10 cellular contexts compared by ENCODE assay signal in the genomic region with DNA sequence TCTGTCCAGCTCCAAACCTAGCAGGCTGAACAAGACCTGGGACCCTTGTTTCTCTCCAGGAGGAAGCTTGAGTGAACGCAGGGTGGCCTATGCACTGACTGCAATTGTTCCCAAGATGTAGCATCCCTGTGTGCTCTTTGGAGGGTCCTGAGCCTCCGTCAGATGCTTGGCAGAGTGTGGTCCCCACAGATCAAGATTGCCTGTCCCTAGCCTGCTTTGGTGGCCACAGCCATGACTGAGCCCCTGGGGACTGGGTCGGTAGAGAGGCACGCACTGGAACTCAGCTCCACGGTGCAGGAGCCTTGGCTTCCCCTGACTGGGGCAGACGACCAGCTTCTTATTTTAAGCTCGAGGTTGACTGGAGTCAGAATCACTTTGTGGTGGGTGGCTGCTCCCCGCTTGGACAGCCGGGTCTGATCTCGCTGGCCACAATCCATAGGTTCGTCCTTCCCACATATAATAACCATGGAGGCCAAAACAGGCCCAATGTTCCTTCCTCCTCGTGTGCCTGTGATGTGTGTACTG.
DNase-seq lines count a peak whose midpoint lies in the region; ATAC-seq and TF ChIP-seq lines count a peak whose summit lies in the region.
"Had no signal": no experiment of that assay in that cellular context is flagged by ENCODE, and none has a peak within 500 bp of the region (broad histone marks: within the 10 kb centered on the region; RNA-seq: fewer than 3 reads in every experiment).

No MANE protein-coding gene starts in this region.

- H3K4me1 Mint-ChIP-seq in CD8-positive, alpha-beta memory T cell = peaks cover 82 to 98% (median 82%) of the 10 kb centered on the region in 3 donors
- peaks cover 12% of the 10 kb centered on the region for H3K4me1 Mint-ChIP-seq in chondrocyte (ENCODE audit: low read depth)

- peaks cover 64% of the 10 kb centered on the region for H3K4me1 ChIP-seq in CD8-positive, alpha-beta memory T cell (ENCODE audit: insufficient read depth, low read length)

- POLR2A ChIA-PET in CD8-positive, alpha-beta memory T cell (lab: Charles Lee) = interaction anchor here (0.5 to 3.4 kb wide), 6 partner anchors 26 to 529 kb away, joined by 3 to 21 read pairs (median 4); a partner anchor contains a TSS
- POLR2A ChIA-PET in RWPE1 (lab: Yijun Ruan, JAX; ENCODE audit: low non-redundant PET) = no interaction called here

- H3K27me3 Mint-ChIP-seq in CD8-positive, alpha-beta memory T cell = peaks cover 0 to 3% of the 10 kb centered on the region in 2 donors
- H3K27me3 Mint-ChIP-seq in chondrocyte (ENCODE audit: low read depth) = no peaks in the 10 kb centered on the region

- H3K9me3 ChIP-seq in CD8-positive, alpha-beta memory T cell (ENCODE audit: low read length) = no peaks in the 10 kb centered on the region

- H3K4me3 ChIP-seq in CD8-positive, alpha-beta memory T cell (ENCODE audit: low read length) = peak overlapping the region; percentile 63
- no peak overlapping the region for H3K4me3 ChIP-seq in skin epidermis

- peak overlapping the region; percentile 92 to 100 (median 98) for H3K27ac Mint-ChIP-seq in CD8-positive, alpha-beta memory T cell
- H3K27ac Mint-ChIP-seq in chondrocyte (ENCODE audit: unreplicated experiment) = no peak overlapping the region

- TF ChIP-seq CTCF in chondrocyte (IDR thresholded peaks at IDR 0.05) = no peak
- no peak for TF ChIP-seq CTCF in RWPE1 (conservative IDR thresholded peaks at IDR 0.05; ENCODE audit: low read depth)

- peak; percentile 5 for ATAC-seq in HG03095 (IDR thresholded peaks at IDR 0.05; ENCODE audit: unreplicated experiment)

- DNase-seq in CD8-positive, alpha-beta memory T cell = peak in 1 of 5 donors; percentile 14
- peak; percentile 57 for DNase-seq in chondrocyte (ENCODE audit: low spot score)
- no peak for DNase-seq in DMS 273 treated with DMSO at 0.1 percent for 48 hours (lab: John Stamatoyannopoulos, UW)
- no peak for DNase-seq in RWPE1 (ENCODE audit: low spot score)
- no peak for DNase-seq in NCI-H187 (lab: John Stamatoyannopoulos, UW)
- DNase-seq in stimulated activated naive CD4-positive, alpha-beta T cell treated with Interleukin-2 at 50 U/mL for 16 hours (lab: John Stamatoyannopoulos, UW) = no peak
- DNase-seq: EL, NCI-H1417 treated with DMSO at 0.1 percent for 48 hours had no signal

- peaks cover 9 to 34% (median 14%) of the 10 kb centered on the region in 3 donors for H3K36me3 Mint-ChIP-seq in CD8-positive, alpha-beta memory T cell
- peaks cover 9% of the 10 kb centered on the region for H3K36me3 Mint-ChIP-seq in chondrocyte (ENCODE audit: low read depth)

- CTCF ChIA-PET in CD8-positive, alpha-beta memory T cell (lab: Charles Lee) = interaction anchor here (0.9 to 8.1 kb wide), 7 partner anchors 9 to 64 kb away, joined by 3 to 58 read pairs (median 3); no protein-coding TSS in a partner anchor
- CTCF ChIA-PET in RWPE1 (lab: Yijun Ruan, JAX) = no interaction called here

- H3K4me3 Mint-ChIP-seq in CD8-positive, alpha-beta memory T cell = peak overlapping the region; percentile 72 to 95 (median 89)
- no peak overlapping the region for H3K4me3 Mint-ChIP-seq in chondrocyte (ENCODE audit: unreplicated experiment)

- H3K27ac ChIP-seq in CD8-positive, alpha-beta memory T cell (ENCODE audit: low read depth, low read length) = peak overlapping the region; percentile 66
- H3K27ac ChIP-seq in skin epidermis (peak overlapping the region in 20 of 21 experiments; percentile 45 to 91 (median 80)), RWPE1 (no peak overlapping the region)

- H3K36me3 ChIP-seq in CD8-positive, alpha-beta memory T cell (ENCODE audit: insufficient read depth, low read length) = peaks cover under 1% of the 10 kb centered on the region

- no peaks in the 10 kb centered on the region for H3K9me3 Mint-ChIP-seq in CD8-positive, alpha-beta memory T cell
- no peaks in the 10 kb centered on the region for H3K9me3 Mint-ChIP-seq in chondrocyte (ENCODE audit: low read depth)

- no peaks in the 10 kb centered on the region for H3K27me3 ChIP-seq in CD8-positive, alpha-beta memory T cell (ENCODE audit: insufficient read depth, low read length, poor library complexity, severe bottlenecking)
